1 cellular context compared by ENCODE assay signal in genomic region chr12:47034661-47035060, GRCh38.
TF ChIP-seq lines count a peak whose summit lies in the region.

No MANE protein-coding gene starts in this region.

TF ChIP-seq in H1, 55 proteins besides CTCF, POLR2A, EP300 and RAD21:
- no peak for TF ChIP-seq SP1 (IDR thresholded peaks at IDR 0.05; ENCODE audit: low read depth, low read length)
- TF ChIP-seq SP4 (IDR thresholded peaks at IDR 0.05; ENCODE audit: low read length), result no peak
- no peak for TF ChIP-seq BCL11A (IDR thresholded peaks at IDR 0.05; ENCODE audit: low read depth in 2 of 2, low read length in 2 of 2)
- TF ChIP-seq SP2 (IDR thresholded peaks at IDR 0.05; ENCODE audit: low read length), result no peak
- TF ChIP-seq CEBPB (IDR thresholded peaks at IDR 0.05; ENCODE audit: low read depth, low read length), result no peak
- TF ChIP-seq CBX8 (IDR thresholded peaks at IDR 0.05; ENCODE audit: borderline replicate concordance, low read depth, low read length), result no peak
- no peak for TF ChIP-seq HDAC2 (IDR thresholded peaks at IDR 0.05; ENCODE audit: borderline replicate concordance in 1 of 2, low read depth in 2 of 2, low read length in 2 of 2)
- no peak for TF ChIP-seq KDM4A (IDR thresholded peaks at IDR 0.05; ENCODE audit: low read depth, low read length, severe bottlenecking)
